ENCODE assay signal across 8 cellular contexts in the genomic region with DNA sequence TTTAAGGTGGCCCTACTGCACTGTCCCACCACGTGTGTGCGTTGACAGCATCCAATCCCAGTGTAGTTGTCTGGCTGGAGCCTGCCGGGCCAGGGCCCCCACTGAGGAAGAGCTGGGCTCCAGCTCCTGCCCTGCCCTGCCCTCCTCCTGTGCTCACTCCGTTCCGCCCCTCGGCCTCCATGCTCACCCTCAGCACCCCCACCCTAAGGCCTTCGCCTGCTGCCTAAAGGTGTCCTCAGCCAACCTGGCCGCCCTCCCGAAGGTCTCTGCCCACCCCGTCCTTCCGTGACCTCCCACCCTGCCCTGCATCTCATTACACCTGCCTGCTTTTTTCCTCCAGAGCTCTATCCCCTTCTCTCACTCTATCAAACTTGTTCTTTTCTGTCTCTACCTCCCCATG.
"Had no signal": no experiment of that assay in that cellular context is flagged by ENCODE, and none has a peak within 500 bp of the region (broad histone marks: within the 10 kb centered on the region; RNA-seq: fewer than 3 reads in every experiment).

No MANE protein-coding gene starts in this region.

- H3K27ac Mint-ChIP-seq: H9 had no signal

- DNase-seq: GM23248, GOT3, H9, HCEC 1CT, IMR-90 had no signal

- H3K27ac ChIP-seq: GM23248 had no signal

- H2AFZ ChIP-seq: GM23248 had no signal

- FAIRE-seq: H54, HTR-8/SVneo, K562 had no signal

- H3K4me3 ChIP-seq: GM23248, K562 had no signal
